ENCODE assay signal across 10 cellular contexts in the genomic region with DNA sequence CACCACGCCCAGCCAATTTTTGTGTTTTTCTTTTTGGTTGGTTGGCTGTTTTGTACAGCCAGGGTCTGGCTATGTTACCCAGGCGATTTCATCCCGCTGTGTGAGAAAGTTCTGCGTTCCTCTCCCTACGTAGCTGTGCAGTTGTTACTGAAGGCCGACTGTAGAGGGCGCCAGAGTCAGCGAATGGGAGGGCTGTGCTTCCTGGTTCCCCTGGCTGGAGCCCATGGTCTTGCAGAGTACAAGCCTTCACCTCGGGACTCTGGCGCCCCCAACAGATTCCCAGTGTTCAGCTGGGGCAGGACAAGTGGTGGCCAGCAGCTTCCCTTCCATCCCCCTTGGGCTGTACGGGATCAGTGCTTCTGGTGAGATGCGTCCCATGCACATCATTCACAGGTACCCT. TPM values are rescaled to one million over a fixed set of nuclear protein-coding genes. Genes with fewer than 3 reads are reported as not detected.
A peak's percentile ranks its signal among the peaks of the same experiment; 100 is the strongest.
DNase-seq lines count a peak whose midpoint lies in the region; ATAC-seq and TF ChIP-seq lines count a peak whose summit lies in the region.
"Had no signal": no experiment of that assay in that cellular context is flagged by ENCODE, and none has a peak within 500 bp of the region (broad histone marks: within the 10 kb centered on the region; RNA-seq: fewer than 3 reads in every experiment).

No MANE protein-coding gene starts in this region.

- CTCF ChIA-PET in activated CD8-positive, alpha-beta T cell treated with anti-CD3 and anti-CD28 coated beads for 36 hours (lab: Charles Lee) = no interaction called here

- H3K4me1 Mint-ChIP-seq in activated CD8-positive, alpha-beta T cell treated with anti-CD3 and anti-CD28 coated beads for 36 hours (ENCODE audit: low read depth) = no peaks in the 10 kb centered on the region
- H3K4me1 Mint-ChIP-seq: activated B cell treated with CpG ODN at 0.5 μM for 24 hours had no signal

- POLR2A ChIA-PET in activated CD8-positive, alpha-beta T cell treated with anti-CD3 and anti-CD28 coated beads for 36 hours (lab: Charles Lee) = no interaction called here

- no peak overlapping the region for H3K27ac Mint-ChIP-seq in activated CD8-positive, alpha-beta T cell treated with anti-CD3 and anti-CD28 coated beads for 36 hours
- H3K27ac Mint-ChIP-seq: activated B cell treated with CpG ODN at 0.5 μM for 24 hours had no signal

- H3K36me3 ChIP-seq in Loucy (ENCODE audit: insufficient read depth, low read length) = no peaks in the 10 kb centered on the region
- H3K36me3 ChIP-seq: BLaER1 treated with 17β-estradiol and CSF1 and Interleukin-3, amounts not matched to agents 10 nM and 100 nM had no signal

- H3K9me2 ChIP-seq in Loucy (replicated peaks; ENCODE audit: low read depth, low read length) = no peaks in the 10 kb centered on the region

- H3F3A ChIP-seq in Loucy (ENCODE audit: low read depth) = no peaks in the 10 kb centered on the region

- H4K20me1 ChIP-seq in Loucy (ENCODE audit: insufficient read depth, low read length, poor library complexity, severe bottlenecking) = no peaks in the 10 kb centered on the region
- H4K20me1 ChIP-seq: BLaER1 treated with 17β-estradiol and CSF1 and Interleukin-3, amounts not matched to agents 10 nM and 100 nM had no signal

- no peak overlapping the region for H3K4me2 ChIP-seq in Loucy (ENCODE audit: low read depth, low read length, poor library complexity, severe bottlenecking)
- H3K4me2 ChIP-seq: BLaER1 treated with 17β-estradiol and CSF1 and Interleukin-3, amounts not matched to agents 10 nM and 100 nM had no signal

- H3K27me3 ChIP-seq in Loucy (ENCODE audit: insufficient read depth, low read length, poor library complexity, severe bottlenecking) = no peaks in the 10 kb centered on the region

- no peaks in the 10 kb centered on the region for H3K4me1 ChIP-seq in Loucy (ENCODE audit: insufficient read depth, low read length, poor library complexity, severe bottlenecking)
- H3K4me1 ChIP-seq: BLaER1 treated with 17β-estradiol and CSF1 and Interleukin-3, amounts not matched to agents 10 nM and 100 nM had no signal

- intact Hi-C loops in activated CD8-positive, alpha-beta T cell treated with anti-CD3 and anti-CD28 coated beads for 36 hours (cut with micrococcal nuclease) = no loop called here

- H3K36me3 Mint-ChIP-seq in activated CD8-positive, alpha-beta T cell treated with anti-CD3 and anti-CD28 coated beads for 36 hours (ENCODE audit: low read depth) = no peaks in the 10 kb centered on the region

- H2AFZ ChIP-seq in Loucy (ENCODE audit: low read length) = no peak overlapping the region

- no peaks in the 10 kb centered on the region for H3K9me3 ChIP-seq in Loucy (ENCODE audit: insufficient read depth, low read depth, low read length)

- TF ChIP-seq CTCF in Loucy (conservative IDR thresholded peaks at IDR 0.05; ENCODE audit: low read length) = peak; percentile 63
- TF ChIP-seq CTCF in activated CD8-positive, alpha-beta T cell treated with anti-CD3 and anti-CD28 coated beads for 36 hours (IDR thresholded peaks at IDR 0.05) = peak; percentile 42

- peak; percentile 27 for ATAC-seq in activated CD8-positive, alpha-beta T cell treated with anti-CD3 and anti-CD28 coated beads for 36 hours

- DNase-seq in SIG-M5 treated with dmso at 0.1 percent for 504 hours (lab: John Stamatoyannopoulos, UW; ENCODE audit: unreplicated experiment) = peak; percentile 22
- DNase-seq in SIG-M5 (lab: John Stamatoyannopoulos, UW) = no peak
- peak; percentile 52 for DNase-seq in activated CD8-positive, alpha-beta T cell treated with anti-CD3 and anti-CD28 coated beads for 36 hours
- peak; percentile 8 to 41 (median 32) for DNase-seq in stimulated activated CD4-positive, alpha-beta T cell treated with anti-CD3 and anti-CD28 coated beads, Interleukin-12 subunit alpha, Interleukin-12 subunit beta, amount 100 ng/mL, for 48 hours (ENCODE audit: low read depth in 2 of 3, low spot score in 1 of 3)
- DNase-seq in NCI-H2196 treated with DMSO at 0.1 percent for 48 hours (lab: John Stamatoyannopoulos, UW; ENCODE audit: unreplicated experiment) = no peak
- no peak for DNase-seq in NCI-H1436 (lab: John Stamatoyannopoulos, UW)
- DNase-seq in hepatic stellate cell (ENCODE audit: low spot score) = no peak
- DNase-seq: activated B cell treated with CpG ODN at 0.5 μM for 24 hours had no signal

- H3K27me3 Mint-ChIP-seq in activated CD8-positive, alpha-beta T cell treated with anti-CD3 and anti-CD28 coated beads for 36 hours = no peaks in the 10 kb centered on the region
- H3K27me3 Mint-ChIP-seq: activated B cell treated with CpG ODN at 0.5 μM for 24 hours had no signal

- H3K79me2 ChIP-seq in Loucy (ENCODE audit: insufficient read depth, low read length) = no peaks in the 10 kb centered on the region

- no peak overlapping the region for H3K9ac ChIP-seq in Loucy (ENCODE audit: low read depth, low read length, poor library complexity, severe bottlenecking)
- H3K9ac ChIP-seq: BLaER1 treated with 17β-estradiol and CSF1 and Interleukin-3, amounts not matched to agents 10 nM and 100 nM had no signal

- H3K4me3 Mint-ChIP-seq in activated CD8-positive, alpha-beta T cell treated with anti-CD3 and anti-CD28 coated beads for 36 hours = no peak overlapping the region
- H3K4me3 Mint-ChIP-seq: activated B cell treated with CpG ODN at 0.5 μM for 24 hours had no signal

- H3K9me3 Mint-ChIP-seq in activated CD8-positive, alpha-beta T cell treated with anti-CD3 and anti-CD28 coated beads for 36 hours = no peaks in the 10 kb centered on the region
- H3K9me3 Mint-ChIP-seq: activated B cell treated with CpG ODN at 0.5 μM for 24 hours had no signal

- H3K4me3 ChIP-seq in Loucy (ENCODE audit: low read length, poor library complexity, severe bottlenecking) = no peak overlapping the region
- H3K4me3 ChIP-seq: BLaER1 treated with 17β-estradiol and CSF1 and Interleukin-3, amounts not matched to agents 10 nM and 100 nM had no signal

RNA-seq across cellular contexts. Expression of gene CT45A1, which starts 5.6 kb away (rescaled TPM):
- not detected for total RNA-seq in activated CD8-positive, alpha-beta T cell treated with anti-CD3 and anti-CD28 coated beads for 36 hours
- total RNA-seq: activated B cell treated with CpG ODN at 0.5 μM for 24 hours had no signal

Comparison
In these comparisons a context has a peak if more than half of its experiments do, and no peak if none do; other contexts are left out.
1. DNase-seq: peak in SIG-M5 treated with dmso at 0.1 percent for 504 hours (single experiment), activated CD8-positive, alpha-beta T cell treated with anti-CD3 and anti-CD28 coated beads for 36 hours (single experiment) and stimulated activated CD4-positive, alpha-beta T cell treated with anti-CD3 and anti-CD28 coated beads, Interleukin-12 subunit alpha, Interleukin-12 subunit beta, amount 100 ng/mL, for 48 hours (3 of 3); none in SIG-M5 (single experiment), NCI-H2196 treated with DMSO at 0.1 percent for 48 hours (single experiment), NCI-H1436 (single experiment) and hepatic stellate cell (single experiment).